Comparison of ENCODE assay signal across 8 cellular contexts in the genomic region with DNA sequence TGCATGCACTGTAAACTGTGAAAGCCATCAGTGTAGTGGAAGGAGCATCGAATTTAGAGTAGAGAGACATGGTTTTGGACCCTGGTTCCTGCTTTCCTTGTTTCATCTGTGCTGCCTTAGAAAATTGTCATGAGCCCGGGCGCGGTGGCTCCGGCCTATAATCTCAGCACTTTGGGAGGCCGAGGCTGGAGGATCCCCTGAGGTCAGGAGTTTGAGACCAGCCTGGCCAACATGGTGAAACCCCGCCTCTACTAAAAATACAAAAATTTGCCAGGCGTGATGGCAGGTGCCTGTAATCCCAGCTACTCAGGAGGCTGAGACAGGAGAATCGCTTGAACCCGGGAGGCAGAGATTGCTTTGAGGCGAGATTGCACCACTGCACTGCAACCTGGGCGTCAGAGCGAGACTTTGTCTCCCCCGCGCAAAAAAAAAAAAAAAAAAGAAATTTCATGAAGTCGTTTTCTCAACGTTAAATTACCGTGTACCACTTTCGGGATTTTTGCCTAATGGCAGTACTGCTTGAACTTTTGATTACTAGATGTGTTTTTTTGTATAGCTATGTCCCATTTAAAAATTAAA. TPM values are rescaled to one million over a fixed set of nuclear protein-coding genes. Genes with fewer than 3 reads are reported as not detected.
DNase-seq lines count a peak whose midpoint lies in the region; ATAC-seq and TF ChIP-seq lines count a peak whose summit lies in the region.

No MANE protein-coding gene starts in this region.

- no peaks in the 10 kb centered on the region for H3K9me3 ChIP-seq in left ventricle myocardium inferior (replicated peaks)
- no peaks in the 10 kb centered on the region for H3K9me3 ChIP-seq in vagina

- H3K27me3 Mint-ChIP-seq in MCF 10A (ENCODE audit: insufficient read depth, unreplicated experiment) (no peaks in the 10 kb centered on the region), mesothelial cell of epicardium (ENCODE audit: low read depth) (no peaks in the 10 kb centered on the region)

- H3K9me3 Mint-ChIP-seq in MCF 10A (ENCODE audit: unreplicated experiment) (no peaks in the 10 kb centered on the region), mesothelial cell of epicardium (no peaks in the 10 kb centered on the region)

- H3K4me1 ChIP-seq in left ventricle myocardium inferior (peaks cover 29% of the 10 kb centered on the region), vagina (peaks cover 19% of the 10 kb centered on the region)

- BruUV-seq in MCF 10A (replicated peaks; lab: Mats Ljungman, UMichigan), result no TSS peak

- no peak for DNase-seq in left ventricle myocardium inferior
- DNase-seq in Right ventricle myocardium superior, result no peak
- DNase-seq in MCF 10A (ENCODE audit: unreplicated experiment), result no peak
- DNase-seq in mesothelial cell of epicardium (ENCODE audit: low spot score in 2 of 2, unreplicated experiment in 2 of 2), result no peak
- no peak for DNase-seq in vagina (ENCODE audit: extremely low spot score in 2 of 2)
- DNase-seq in NCI-H526 treated with DMSO at 0.1 percent for 48 hours (lab: John Stamatoyannopoulos, UW), result no peak
- DNase-seq in NCI-H524 (lab: John Stamatoyannopoulos, UW), result no peak
- DNase-seq in occipital lobe (lab: John Stamatoyannopoulos, UW), result no peak

- H3K4me1 Mint-ChIP-seq in MCF 10A (ENCODE audit: insufficient read depth, unreplicated experiment) (peaks cover 12% of the 10 kb centered on the region), mesothelial cell of epicardium (peaks cover 15% of the 10 kb centered on the region)

- no peak for ATAC-seq in Right ventricle myocardium superior (ENCODE audit: poor library complexity)

- H3K36me3 Mint-ChIP-seq in MCF 10A (ENCODE audit: insufficient read depth, unreplicated experiment) (peaks cover 20% of the 10 kb centered on the region), mesothelial cell of epicardium (peaks cover 3% of the 10 kb centered on the region)

- H3K4me3 ChIP-seq in left ventricle myocardium inferior, result peak overlapping the region; percentile 82
- peak overlapping the region; percentile 86 to 96 for H3K4me3 ChIP-seq in vagina

- peak overlapping the region; percentile 99 for H3K27ac Mint-ChIP-seq in MCF 10A (ENCODE audit: low read depth, unreplicated experiment)
- H3K27ac Mint-ChIP-seq in mesothelial cell of epicardium, result peak overlapping the region; percentile 97

- peaks cover 11% of the 10 kb centered on the region for H3K36me3 ChIP-seq in left ventricle myocardium inferior
- peaks cover 0 to 6% of the 10 kb centered on the region in 2 donors for H3K36me3 ChIP-seq in vagina

- H3K4me3 Mint-ChIP-seq in MCF 10A (ENCODE audit: unreplicated experiment) (peak overlapping the region; percentile 90), mesothelial cell of epicardium (peak overlapping the region; percentile 97)

- POLR2A ChIA-PET in MCF 10A (lab: Yijun Ruan, JAX), result interaction anchor here (1.0 to 2.6 kb wide), 8 partner anchors 63 to 142 kb away, joined by 3 to 14 read pairs (median 6); a partner anchor contains a TSS

- intact Hi-C loops in left ventricle myocardium inferior (cut with micrococcal nuclease), result loop anchor here (10.0 kb wide), 1 partner anchor 104 kb away; no protein-coding TSS in a partner anchor
- intact Hi-C loops in Right ventricle myocardium superior (cut with DNase I), result loop anchor here (10.0 kb wide), 1 partner anchor 816 kb away; a partner anchor contains a TSS
- intact Hi-C loops in MCF 10A (cut with micrococcal nuclease), result loop anchor here (5.0 kb wide), 2 partner anchors 141 to 266 kb away; a partner anchor contains a TSS
- intact Hi-C loops in vagina (cut with DNase I), result no loop called here

- no peaks in the 10 kb centered on the region for H3K27me3 ChIP-seq in left ventricle myocardium inferior (ENCODE audit: low read depth)
- no peaks in the 10 kb centered on the region for H3K27me3 ChIP-seq in vagina

- no peak for TF ChIP-seq CTCF in left ventricle myocardium inferior (IDR thresholded peaks at IDR 0.05; ENCODE audit: borderline replicate concordance)
- no peak for TF ChIP-seq CTCF in MCF 10A (IDR thresholded peaks at IDR 0.05; ENCODE audit: unreplicated experiment)
- no peak for TF ChIP-seq CTCF in mesothelial cell of epicardium (IDR thresholded peaks at IDR 0.05; ENCODE audit: unreplicated experiment)
- no peak for TF ChIP-seq CTCF in vagina (IDR thresholded peaks at IDR 0.05)

- CTCF ChIA-PET in MCF 10A (lab: Yijun Ruan, JAX), result interaction anchor here (0.6 to 7.2 kb wide), 10 partner anchors 85 to 532 kb away, joined by 3 to 202 read pairs (median 4); a partner anchor contains a TSS

- H3K27ac ChIP-seq in left ventricle myocardium inferior (replicated peaks), result peak overlapping the region; percentile 100
- peak overlapping the region; percentile 99 for H3K27ac ChIP-seq in vagina

- no peak for TF ChIP-seq POLR2A in vagina (IDR thresholded peaks at IDR 0.05)

RNA-seq across cellular contexts. Expression of a gene that starts 0.9 kb away (rescaled TPM):
- total RNA-seq in left ventricle myocardium inferior (45.4 TPM), Right ventricle myocardium superior (39.4 TPM), MCF 10A (2022) (19.0 and 21.4 TPM in 2 replicates), mesothelial cell of epicardium (29.2 to 31.7 TPM (median 31.3 TPM) in 3 replicates), vagina (15.5 TPM), occipital lobe (56.9 TPM)

RNA-seq across cellular contexts. Expression of a gene that starts 45.4 kb away (rescaled TPM):
- total RNA-seq in left ventricle myocardium inferior (12.3 TPM), Right ventricle myocardium superior (15.7 TPM), MCF 10A (2022) (49.3 and 53.7 TPM in 2 replicates), mesothelial cell of epicardium (39.2 to 40.0 TPM (median 39.3 TPM) in 3 replicates), vagina (71.2 TPM), occipital lobe (5.1 TPM)
